In genomic region chr11:96145163-96145585, GRCh38 we compare ENCODE assay signal across 1 cellular context.
A peak's percentile ranks its signal among the peaks of the same experiment; 100 is the strongest.
TF ChIP-seq lines count a peak whose summit lies in the region.

No MANE protein-coding gene starts in this region.

TF ChIP-seq in HepG2, 621 proteins besides CTCF, POLR2A, EP300 and RAD21 (continued from another document and continues in another):
- TF ChIP-seq CHD4 (IDR thresholded peaks at IDR 0.05; ENCODE audit: borderline replicate concordance, low read length) (no peak), ZNF20 (CRISPR knock-in tag; IDR thresholded peaks at IDR 0.05) (no peak), BATF2 (CRISPR knock-in tag; IDR thresholded peaks at IDR 0.05) (no peak), FOXM1 (CRISPR knock-in tag; IDR thresholded peaks at IDR 0.05) (no peak), ZNF678 (CRISPR knock-in tag; IDR thresholded peaks at IDR 0.05) (no peak), ELF1 (CRISPR knock-in tag; IDR thresholded peaks at IDR 0.05) (peak; percentile 75), MEIS2 (CRISPR knock-in tag; IDR thresholded peaks at IDR 0.05) (no peak), NFKB2 (CRISPR knock-in tag; IDR thresholded peaks at IDR 0.05; ENCODE audit: borderline replicate concordance) (no peak), ZNF18 (CRISPR knock-in tag; IDR thresholded peaks at IDR 0.05; ENCODE audit: insufficient replicate concordance) (no peak), SRSF4 (IDR thresholded peaks at IDR 0.05; ENCODE audit: low read depth, low read length, poor library complexity, severe bottlenecking) (no peak), PAX8 (CRISPR knock-in tag; IDR thresholded peaks at IDR 0.05; ENCODE audit: borderline replicate concordance) (no peak), ZNF180 (CRISPR knock-in tag; IDR thresholded peaks at IDR 0.05; ENCODE audit: borderline replicate concordance, low read depth) (no peak), PHF5A (CRISPR knock-in tag; IDR thresholded peaks at IDR 0.05; ENCODE audit: low read depth, unreplicated experiment) (peak; percentile 66), ZNF7 (CRISPR knock-in tag; IDR thresholded peaks at IDR 0.05) (no peak), RFXANK (CRISPR knock-in tag; IDR thresholded peaks at IDR 0.05) (no peak), REPIN1 (CRISPR knock-in tag; IDR thresholded peaks at IDR 0.05; ENCODE audit: borderline replicate concordance, low read depth) (no peak), REXO4 (CRISPR knock-in tag; IDR thresholded peaks at IDR 0.05; ENCODE audit: borderline replicate concordance) (no peak), ZNF546 (CRISPR knock-in tag; conservative IDR thresholded peaks at IDR 0.05) (no peak), ZFP82 (CRISPR knock-in tag; IDR thresholded peaks at IDR 0.05; ENCODE audit: borderline replicate concordance) (no peak), ZNF256 (CRISPR knock-in tag; conservative IDR thresholded peaks at IDR 0.05) (no peak), PHB2 (IDR thresholded peaks at IDR 0.05; ENCODE audit: partially characterized antibody) (no peak), NFIC (IDR thresholded peaks at IDR 0.05; ENCODE audit: low read length) (no peak; the same call in 1 of the 2 replicates), ZNF577 (CRISPR knock-in tag; IDR thresholded peaks at IDR 0.05; ENCODE audit: borderline replicate concordance, low read depth) (no peak), PAWR (CRISPR knock-in tag; IDR thresholded peaks at IDR 0.05; ENCODE audit: borderline replicate concordance) (no peak), ZC3H13 (CRISPR knock-in tag; IDR thresholded peaks at IDR 0.05) (no peak), SRF (IDR thresholded peaks at IDR 0.05; ENCODE audit: low read depth, low read length) (no peak), ZNF354B (CRISPR knock-in tag; IDR thresholded peaks at IDR 0.05) (no peak), GATAD2A (CRISPR knock-in tag; IDR thresholded peaks at IDR 0.05) (peak; percentile 83), ELF3 (CRISPR knock-in tag; IDR thresholded peaks at IDR 0.05) (peak; percentile 92), ZNF879 (CRISPR knock-in tag; IDR thresholded peaks at IDR 0.05) (no peak), MIXL1 (CRISPR knock-in tag; IDR thresholded peaks at IDR 0.05) (peak; percentile 76), ZKSCAN8 (CRISPR knock-in tag; IDR thresholded peaks at IDR 0.05; ENCODE audit: borderline replicate concordance) (peak; percentile 72; the same call in 1 of the 2 replicates), CEBPZ (IDR thresholded peaks at IDR 0.05; ENCODE audit: low read length) (no peak), THYN1 (CRISPR knock-in tag; IDR thresholded peaks at IDR 0.05; ENCODE audit: borderline replicate concordance, low read depth) (no peak), ZBTB20 (CRISPR knock-in tag; IDR thresholded peaks at IDR 0.05; ENCODE audit: borderline replicate concordance, low read depth) (no peak), ZNF883 (CRISPR knock-in tag; IDR thresholded peaks at IDR 0.05; ENCODE audit: not compliant biosample characterization) (no peak), TP53 (CRISPR knock-in tag; conservative IDR thresholded peaks at IDR 0.05) (no peak), POGK (CRISPR knock-in tag; conservative IDR thresholded peaks at IDR 0.05) (no peak), ZNF12 (CRISPR knock-in tag; IDR thresholded peaks at IDR 0.05) (no peak), GMEB1 (CRISPR knock-in tag; IDR thresholded peaks at IDR 0.05; ENCODE audit: borderline replicate concordance) (no peak)
- TF ChIP-seq, protein P1, sequence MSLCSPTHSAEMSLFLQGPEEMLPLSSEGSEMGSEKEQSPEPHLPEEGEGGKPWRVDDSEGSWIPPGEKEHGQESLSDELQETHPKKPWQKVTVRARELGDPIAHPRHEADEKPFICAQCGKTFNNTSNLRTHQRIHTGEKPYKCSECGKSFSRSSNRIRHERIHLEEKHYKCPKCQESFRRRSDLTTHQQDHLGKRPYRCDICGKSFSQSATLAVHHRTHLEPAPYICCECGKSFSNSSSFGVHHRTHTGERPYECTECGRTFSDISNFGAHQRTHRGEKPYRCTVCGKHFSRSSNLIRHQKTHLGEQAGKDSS (CRISPR knock-in tag; IDR thresholded peaks at IDR 0.05; ENCODE audit: borderline replicate concordance, low read depth), result no peak
- TF ChIP-seq, protein P2, sequence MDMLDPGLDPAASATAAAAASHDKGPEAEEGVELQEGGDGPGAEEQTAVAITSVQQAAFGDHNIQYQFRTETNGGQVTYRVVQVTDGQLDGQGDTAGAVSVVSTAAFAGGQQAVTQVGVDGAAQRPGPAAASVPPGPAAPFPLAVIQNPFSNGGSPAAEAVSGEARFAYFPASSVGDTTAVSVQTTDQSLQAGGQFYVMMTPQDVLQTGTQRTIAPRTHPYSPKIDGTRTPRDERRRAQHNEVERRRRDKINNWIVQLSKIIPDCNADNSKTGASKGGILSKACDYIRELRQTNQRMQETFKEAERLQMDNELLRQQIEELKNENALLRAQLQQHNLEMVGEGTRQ (IDR thresholded peaks at IDR 0.05; ENCODE audit: low read depth, low read length), result no peak
- TF ChIP-seq, protein P2 (CRISPR knock-in tag; IDR thresholded peaks at IDR 0.05; ENCODE audit: borderline replicate concordance), result no peak
- TF ChIP-seq, protein P3, sequence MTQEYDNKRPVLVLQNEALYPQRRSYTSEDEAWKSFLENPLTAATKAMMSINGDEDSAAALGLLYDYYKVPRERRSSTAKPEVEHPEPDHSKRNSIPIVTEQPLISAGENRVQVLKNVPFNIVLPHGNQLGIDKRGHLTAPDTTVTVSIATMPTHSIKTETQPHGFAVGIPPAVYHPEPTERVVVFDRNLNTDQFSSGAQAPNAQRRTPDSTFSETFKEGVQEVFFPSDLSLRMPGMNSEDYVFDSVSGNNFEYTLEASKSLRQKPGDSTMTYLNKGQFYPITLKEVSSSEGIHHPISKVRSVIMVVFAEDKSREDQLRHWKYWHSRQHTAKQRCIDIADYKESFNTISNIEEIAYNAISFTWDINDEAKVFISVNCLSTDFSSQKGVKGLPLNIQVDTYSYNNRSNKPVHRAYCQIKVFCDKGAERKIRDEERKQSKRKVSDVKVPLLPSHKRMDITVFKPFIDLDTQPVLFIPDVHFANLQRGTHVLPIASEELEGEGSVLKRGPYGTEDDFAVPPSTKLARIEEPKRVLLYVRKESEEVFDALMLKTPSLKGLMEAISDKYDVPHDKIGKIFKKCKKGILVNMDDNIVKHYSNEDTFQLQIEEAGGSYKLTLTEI (CRISPR knock-in tag; conservative IDR thresholded peaks at IDR 0.05), result no peak
- TF ChIP-seq, protein P4, sequence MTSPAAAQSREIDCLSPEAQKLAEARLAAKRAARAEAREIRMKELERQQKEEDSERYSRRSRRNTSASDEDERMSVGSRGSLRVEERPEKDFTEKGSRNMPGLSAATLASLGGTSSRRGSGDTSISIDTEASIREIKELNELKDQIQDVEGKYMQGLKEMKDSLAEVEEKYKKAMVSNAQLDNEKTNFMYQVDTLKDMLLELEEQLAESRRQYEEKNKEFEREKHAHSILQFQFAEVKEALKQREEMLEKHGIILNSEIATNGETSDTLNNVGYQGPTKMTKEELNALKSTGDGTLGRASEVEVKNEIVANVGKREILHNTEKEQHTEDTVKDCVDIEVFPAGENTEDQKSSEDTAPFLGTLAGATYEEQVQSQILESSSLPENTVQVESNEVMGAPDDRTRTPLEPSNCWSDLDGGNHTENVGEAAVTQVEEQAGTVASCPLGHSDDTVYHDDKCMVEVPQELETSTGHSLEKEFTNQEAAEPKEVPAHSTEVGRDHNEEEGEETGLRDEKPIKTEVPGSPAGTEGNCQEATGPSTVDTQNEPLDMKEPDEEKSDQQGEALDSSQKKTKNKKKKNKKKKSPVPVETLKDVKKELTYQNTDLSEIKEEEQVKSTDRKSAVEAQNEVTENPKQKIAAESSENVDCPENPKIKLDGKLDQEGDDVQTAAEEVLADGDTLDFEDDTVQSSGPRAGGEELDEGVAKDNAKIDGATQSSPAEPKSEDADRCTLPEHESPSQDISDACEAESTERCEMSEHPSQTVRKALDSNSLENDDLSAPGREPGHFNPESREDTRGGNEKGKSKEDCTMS (CRISPR knock-in tag; conservative IDR thresholded peaks at IDR 0.05), result no peak
- TF ChIP-seq, protein P5, sequence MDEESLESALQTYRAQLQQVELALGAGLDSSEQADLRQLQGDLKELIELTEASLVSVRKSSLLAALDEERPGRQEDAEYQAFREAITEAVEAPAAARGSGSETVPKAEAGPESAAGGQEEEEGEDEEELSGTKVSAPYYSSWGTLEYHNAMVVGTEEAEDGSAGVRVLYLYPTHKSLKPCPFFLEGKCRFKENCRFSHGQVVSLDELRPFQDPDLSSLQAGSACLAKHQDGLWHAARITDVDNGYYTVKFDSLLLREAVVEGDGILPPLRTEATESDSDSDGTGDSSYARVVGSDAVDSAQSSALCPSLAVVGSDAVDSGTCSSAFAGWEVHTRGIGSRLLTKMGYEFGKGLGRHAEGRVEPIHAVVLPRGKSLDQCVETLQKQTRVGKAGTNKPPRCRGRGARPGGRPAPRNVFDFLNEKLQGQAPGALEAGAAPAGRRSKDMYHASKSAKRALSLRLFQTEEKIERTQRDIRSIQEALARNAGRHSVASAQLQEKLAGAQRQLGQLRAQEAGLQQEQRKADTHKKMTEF (CRISPR knock-in tag; IDR thresholded peaks at IDR 0.05), result peak; percentile 78
